1 cellular context compared by ENCODE assay signal in genomic region chr12:55925870-55926737, GRCh38.
A peak's percentile ranks its signal among the peaks of the same experiment; 100 is the strongest.
TF ChIP-seq lines count a peak whose summit lies in the region.

No MANE protein-coding gene starts in this region.

TF ChIP-seq in K562, 482 proteins besides CTCF, POLR2A, EP300 and RAD21 (continued from another document and continues in another):
- no peak for TF ChIP-seq SFPQ (IDR thresholded peaks at IDR 0.05; ENCODE audit: low read depth, low read length)
- TF ChIP-seq HMGXB4 (CRISPR knock-in tag; IDR thresholded peaks at IDR 0.05) = no peak
- no peak for TF ChIP-seq STAT6 (CRISPR knock-in tag; IDR thresholded peaks at IDR 0.05)
- TF ChIP-seq LARP7 (IDR thresholded peaks at IDR 0.05) = 0 out of 2 replicates have a peak, but pooled peaks have one; percentile 78
- no peak for TF ChIP-seq ZBTB33 (CRISPR knock-in tag; IDR thresholded peaks at IDR 0.05)
- TF ChIP-seq ZBTB2 (IDR thresholded peaks at IDR 0.05) = no peak
- TF ChIP-seq AFF1 (IDR thresholded peaks at IDR 0.05; ENCODE audit: low read depth in 1 of 2, partially characterized antibody in 2 of 2) = peak in 1 of 2 experiments; percentile 33
- no peak for TF ChIP-seq BRD4 (IDR thresholded peaks at IDR 0.05)
- TF ChIP-seq KHSRP (IDR thresholded peaks at IDR 0.05) = no peak
- TF ChIP-seq ZNF398 (CRISPR knock-in tag; IDR thresholded peaks at IDR 0.05) = no peak
- no peak for TF ChIP-seq ZC3H11A (IDR thresholded peaks at IDR 0.05; ENCODE audit: low read depth, low read length)
- no peak for TF ChIP-seq SRF (CRISPR knock-in tag; IDR thresholded peaks at IDR 0.05)
- peak; percentile 27; the same call in 1 of the 2 replicates for TF ChIP-seq SNIP1 (IDR thresholded peaks at IDR 0.05; ENCODE audit: low read depth)
- no peak for TF ChIP-seq ZNF184 (CRISPR knock-in tag; IDR thresholded peaks at IDR 0.05)
- TF ChIP-seq ZNF282 (CRISPR knock-in tag; IDR thresholded peaks at IDR 0.05) = no peak
- no peak for TF ChIP-seq SAFB (IDR thresholded peaks at IDR 0.05; ENCODE audit: borderline replicate concordance, low read depth, low read length)
- TF ChIP-seq CHD4 (IDR thresholded peaks at IDR 0.05; ENCODE audit: insufficient read depth, insufficient replicate concordance, low read depth, low read length, poor library complexity, severe bottlenecking) = no peak
- TF ChIP-seq ARID4B (CRISPR knock-in tag; IDR thresholded peaks at IDR 0.05) = 0 out of 2 replicates have a peak, but pooled peaks have one; percentile 4
- no peak for TF ChIP-seq PHB (CRISPR knock-in tag; IDR thresholded peaks at IDR 0.05)
- no peak for TF ChIP-seq RBBP5 (IDR thresholded peaks at IDR 0.05; ENCODE audit: borderline replicate concordance, insufficient read depth, low read length, poor library complexity, severe bottlenecking)
- TF ChIP-seq LCOR (CRISPR knock-in tag; IDR thresholded peaks at IDR 0.05) = no peak
- TF ChIP-seq POLR2AphosphoS5 (IDR thresholded peaks at IDR 0.05; ENCODE audit: control insufficient read depth, insufficient read depth, low read depth, low read length) = no peak
- no peak for TF ChIP-seq PYGO2 (tag; IDR thresholded peaks at IDR 0.05)
- no peak for TF ChIP-seq FOXP4 (CRISPR knock-in tag; IDR thresholded peaks at IDR 0.05; ENCODE audit: borderline replicate concordance)
- no peak for TF ChIP-seq NCOA2 (IDR thresholded peaks at IDR 0.05; ENCODE audit: partially characterized antibody in 2 of 2)
